22 cellular contexts compared by ENCODE assay signal in genomic region chr3:54712539-54712938, GRCh38.
DNase-seq lines count a peak whose midpoint lies in the region; ATAC-seq and TF ChIP-seq lines count a peak whose summit lies in the region.
"Had no signal": no experiment of that assay in that cellular context is flagged by ENCODE, and none has a peak within 500 bp of the region (broad histone marks: within the 10 kb centered on the region; RNA-seq: fewer than 3 reads in every experiment).

No MANE protein-coding gene starts in this region.

- ATAC-seq in left cardiac atrium (peak in 1 of 2 donors; percentile 72), GM21723 (IDR thresholded peaks at IDR 0.05; ENCODE audit: unreplicated experiment) (no peak)

- TF ChIP-seq POLR2A in esophagus muscularis mucosa (IDR thresholded peaks at IDR 0.05; ENCODE audit: low read depth), result no peak

- H3K27me3 ChIP-seq in BLaER1 (no peaks in the 10 kb centered on the region), esophagus muscularis mucosa (no peaks in the 10 kb centered on the region), tibial artery (no peaks in the 10 kb centered on the region)
- H3K27me3 ChIP-seq: BLaER1 treated with 17β-estradiol and CSF1 and Interleukin-3, amounts not matched to agents 10 nM and 100 nM had no signal

- no peaks in the 10 kb centered on the region for H3K36me3 ChIP-seq in BLaER1
- no peaks in the 10 kb centered on the region for H3K36me3 ChIP-seq in esophagus muscularis mucosa
- no peaks in the 10 kb centered on the region for H3K36me3 ChIP-seq in tibial artery
- H3K36me3 ChIP-seq: BLaER1 treated with 17β-estradiol and CSF1 and Interleukin-3, amounts not matched to agents 10 nM and 100 nM had no signal

- H3K4me3 ChIP-seq in BLaER1, result no peak overlapping the region
- H3K4me3 ChIP-seq in esophagus muscularis mucosa, result no peak overlapping the region
- no peak overlapping the region for H3K4me3 ChIP-seq in tibial artery
- H3K4me3 ChIP-seq: BLaER1 treated with 17β-estradiol and CSF1 and Interleukin-3, amounts not matched to agents 10 nM and 100 nM; SK-N-MC had no signal

- H3K27ac ChIP-seq in BLaER1 (no peak overlapping the region), esophagus muscularis mucosa (replicated peaks in 1 of 4) (no peak overlapping the region), tibial artery (no peak overlapping the region)
- H3K27ac ChIP-seq: 22Rv1; BLaER1 treated with 17β-estradiol and CSF1 and Interleukin-3, amounts not matched to agents 10 nM and 100 nM; SK-N-MC had no signal

- H3K9me3 ChIP-seq in BLaER1 (0 out of 2 replicates have a peak, but pooled peaks cover 8% of the 10 kb centered on the region), esophagus muscularis mucosa (no peaks in the 10 kb centered on the region), tibial artery (no peaks in the 10 kb centered on the region)

- H3K4me1 ChIP-seq in BLaER1, result 0 out of 2 replicates have a peak, but pooled peaks cover 6% of the 10 kb centered on the region
- peaks cover 0 to 6% (median 0%) of the 10 kb centered on the region in 4 donors for H3K4me1 ChIP-seq in esophagus muscularis mucosa
- H3K4me1 ChIP-seq in tibial artery, result no peaks in the 10 kb centered on the region

- TF ChIP-seq CTCF in esophagus muscularis mucosa (IDR thresholded peaks at IDR 0.05) (no peak), tibial artery (IDR thresholded peaks at IDR 0.05) (no peak)

- TF ChIP-seq EP300 in esophagus muscularis mucosa (IDR thresholded peaks at IDR 0.05), result no peak

- H4K20me1 ChIP-seq in BLaER1, result no peaks in the 10 kb centered on the region
- H4K20me1 ChIP-seq: BLaER1 treated with 17β-estradiol and CSF1 and Interleukin-3, amounts not matched to agents 10 nM and 100 nM had no signal

- intact Hi-C loops in esophagus muscularis mucosa (cut with DNase I) (no loop called here), left cardiac atrium (cut with DNase I) (no loop called here), tibial artery (cut with DNase I; ENCODE audit: low total_unique reads) (no loop called here)

- H3K9ac ChIP-seq in BLaER1, result no peak overlapping the region
- H3K9ac ChIP-seq: BLaER1 treated with 17β-estradiol and CSF1 and Interleukin-3, amounts not matched to agents 10 nM and 100 nM had no signal

- peak; percentile 17 for DNase-seq in NCI-H82 (lab: John Stamatoyannopoulos, UW)
- DNase-seq in NCI-H82 treated with DMSO at 0.1 percent for 48 hours (lab: John Stamatoyannopoulos, UW; ENCODE audit: unreplicated experiment), result no peak
- peak; percentile 68 for DNase-seq in esophagus muscularis mucosa (ENCODE audit: extremely low spot score)
- peak; percentile 20 for DNase-seq in left cardiac atrium
- no peak for DNase-seq in tibial artery
- DNase-seq in NCI-H1092 treated with DMSO at 0.1 percent for 48 hours (lab: John Stamatoyannopoulos, UW), result no peak
- DNase-seq: ACHN; CD4-positive, alpha-beta T cell; MV-4-11; NCI-H1105 treated with DMSO at 0.1 percent for 48 hours; NCI-H146; NCI-H2029; NCI-H446; NCI-H524 treated with DMSO at 0.1 percent for 48 hours; NCI-H774; RPMI8226; SIG-M5 had no signal

- 73% methylated on average over 5 of the region's 5 CpGs for WGBS in esophagus muscularis mucosa

- H3K4me2 ChIP-seq in BLaER1, result 0 out of 2 replicates have a peak overlapping the region, but pooled peaks have one; percentile 11

Comparison
In these comparisons a context has a peak if more than half of its experiments do, and no peak if none do; other contexts are left out.
1. DNase-seq: peak in NCI-H82 (single experiment), esophagus muscularis mucosa (single experiment) and left cardiac atrium (single experiment); none in NCI-H82 treated with DMSO at 0.1 percent for 48 hours (single experiment), tibial artery (0 of 2) and NCI-H1092 treated with DMSO at 0.1 percent for 48 hours (single experiment).